ENCODE assay signal across 12 cellular contexts in genomic region chr9:84694248-84694647, GRCh38. TPM values are rescaled to one million over a fixed set of nuclear protein-coding genes. Genes with fewer than 3 reads are reported as not detected.
DNase-seq lines count a peak whose midpoint lies in the region; ATAC-seq lines count a peak whose summit lies in the region.
"Had no signal": no experiment of that assay in that cellular context is flagged by ENCODE, and none has a peak within 500 bp of the region (broad histone marks: within the 10 kb centered on the region; RNA-seq: fewer than 3 reads in every experiment).

No MANE protein-coding gene starts in this region.

- intact Hi-C loops in activated T-helper 1 cell treated with anti-CD3 and anti-CD28 coated beads, Interleukin-12 subunit alpha, Interleukin-12 subunit beta, Interleukin-2, Interleukin-4 antibody, amounts not matched to agents 30 ng/mL and 10 ng/mL and 1 ng/mL, durations not matched to agents 14 hours and 24 hours and 36 hours (cut with micrococcal nuclease): no loop called here
- intact Hi-C loops in left colon (cut with DNase I, micrococcal nuclease): no loop called here

- no peaks in the 10 kb centered on the region for H3K9me3 Mint-ChIP-seq in activated T-helper 1 cell treated with anti-CD3 and anti-CD28 coated beads, Interleukin-12 subunit alpha, Interleukin-12 subunit beta, Interleukin-2, Interleukin-4 antibody, amounts not matched to agents 30 ng/mL and 10 ng/mL and 1 ng/mL, durations not matched to agents 14 hours and 24 hours and 36 hours
- H3K9me3 Mint-ChIP-seq in naive thymus-derived CD8-positive, alpha-beta T cell: no peaks in the 10 kb centered on the region
- H3K9me3 Mint-ChIP-seq: CD4-positive, alpha-beta T cell had no signal

- ATAC-seq in GM18519 (IDR thresholded peaks at IDR 0.05; ENCODE audit: low FRiP score, unreplicated experiment): peak; percentile 85
- peak; percentile 76 for ATAC-seq in GM21381 (IDR thresholded peaks at IDR 0.05; ENCODE audit: unreplicated experiment)
- peak; percentile 55 for ATAC-seq in HG03039 (IDR thresholded peaks at IDR 0.05; ENCODE audit: unreplicated experiment)
- no peak for ATAC-seq in left colon
- no peak for ATAC-seq in naive thymus-derived CD8-positive, alpha-beta T cell

- POLR2A ChIA-PET in naive thymus-derived CD8-positive, alpha-beta T cell (lab: Charles Lee): no interaction called here

- DNase-seq in activated T-helper 1 cell treated with anti-CD3 and anti-CD28 coated beads, Interleukin-12 subunit alpha, Interleukin-12 subunit beta, Interleukin-2, Interleukin-4 antibody, amounts not matched to agents 30 ng/mL and 10 ng/mL and 1 ng/mL, durations not matched to agents 14 hours and 24 hours and 36 hours (ENCODE audit: low spot score): no peak
- no peak for DNase-seq in HK-2 (ENCODE audit: unreplicated experiment)
- DNase-seq in left colon: no peak
- no peak for DNase-seq in HPDE6-E6E7 (ENCODE audit: extremely low spot score)
- no peak for DNase-seq in naive thymus-derived CD8-positive, alpha-beta T cell
- DNase-seq: CD4-positive, alpha-beta T cell; NCI-H226; posterior cingulate gyrus; uterus had no signal

- H3K36me3 Mint-ChIP-seq in activated T-helper 1 cell treated with anti-CD3 and anti-CD28 coated beads, Interleukin-12 subunit alpha, Interleukin-12 subunit beta, Interleukin-2, Interleukin-4 antibody, amounts not matched to agents 30 ng/mL and 10 ng/mL and 1 ng/mL, durations not matched to agents 14 hours and 24 hours and 36 hours (ENCODE audit: low read depth): no peaks in the 10 kb centered on the region
- H3K36me3 Mint-ChIP-seq in naive thymus-derived CD8-positive, alpha-beta T cell: no peaks in the 10 kb centered on the region

- peaks cover 13% of the 10 kb centered on the region for H3K4me1 Mint-ChIP-seq in activated T-helper 1 cell treated with anti-CD3 and anti-CD28 coated beads, Interleukin-12 subunit alpha, Interleukin-12 subunit beta, Interleukin-2, Interleukin-4 antibody, amounts not matched to agents 30 ng/mL and 10 ng/mL and 1 ng/mL, durations not matched to agents 14 hours and 24 hours and 36 hours (ENCODE audit: low read depth)
- H3K4me1 Mint-ChIP-seq in naive thymus-derived CD8-positive, alpha-beta T cell: no peaks in the 10 kb centered on the region

- H3K4me3 Mint-ChIP-seq in activated T-helper 1 cell treated with anti-CD3 and anti-CD28 coated beads, Interleukin-12 subunit alpha, Interleukin-12 subunit beta, Interleukin-2, Interleukin-4 antibody, amounts not matched to agents 30 ng/mL and 10 ng/mL and 1 ng/mL, durations not matched to agents 14 hours and 24 hours and 36 hours: peak overlapping the region; percentile 12
- no peak overlapping the region for H3K4me3 Mint-ChIP-seq in naive thymus-derived CD8-positive, alpha-beta T cell
- H3K4me3 Mint-ChIP-seq: CD4-positive, alpha-beta T cell had no signal

- peaks cover 4% of the 10 kb centered on the region for H3K27me3 Mint-ChIP-seq in activated T-helper 1 cell treated with anti-CD3 and anti-CD28 coated beads, Interleukin-12 subunit alpha, Interleukin-12 subunit beta, Interleukin-2, Interleukin-4 antibody, amounts not matched to agents 30 ng/mL and 10 ng/mL and 1 ng/mL, durations not matched to agents 14 hours and 24 hours and 36 hours (ENCODE audit: insufficient read depth)
- H3K27me3 Mint-ChIP-seq in naive thymus-derived CD8-positive, alpha-beta T cell: peaks cover 0 to 16% (median 1%) of the 10 kb centered on the region in 5 donors
- H3K27me3 Mint-ChIP-seq: CD4-positive, alpha-beta T cell had no signal

- no peak overlapping the region for H3K27ac Mint-ChIP-seq in activated T-helper 1 cell treated with anti-CD3 and anti-CD28 coated beads, Interleukin-12 subunit alpha, Interleukin-12 subunit beta, Interleukin-2, Interleukin-4 antibody, amounts not matched to agents 30 ng/mL and 10 ng/mL and 1 ng/mL, durations not matched to agents 14 hours and 24 hours and 36 hours
- H3K27ac Mint-ChIP-seq in naive thymus-derived CD8-positive, alpha-beta T cell: no peak overlapping the region
- H3K27ac Mint-ChIP-seq: CD4-positive, alpha-beta T cell had no signal

RNA-seq across cellular contexts. Expression of gene NTRK2, which starts 24.7 kb away (rescaled TPM):
- 2.9 TPM in 2 replicates for total RNA-seq in activated T-helper 1 cell treated with anti-CD3 and anti-CD28 coated beads, Interleukin-12 subunit alpha, Interleukin-12 subunit beta, Interleukin-2, Interleukin-4 antibody, amounts not matched to agents 30 ng/mL and 10 ng/mL and 1 ng/mL, durations not matched to agents 14 hours and 24 hours and 36 hours
- 1 to 10 TPM; 2.5 to 5.7 TPM for total RNA-seq in left colon
- not detected for total RNA-seq in naive thymus-derived CD8-positive, alpha-beta T cell
- not detected for polyA plus RNA-seq in naive thymus-derived CD8-positive, alpha-beta T cell

Comparison
In these comparisons a context has a peak if more than half of its experiments do, and no peak if none do; other contexts are left out.
1. ATAC-seq: peak in GM18519 (single experiment), GM21381 (single experiment) and HG03039 (single experiment); none in left colon (single experiment) and naive thymus-derived CD8-positive, alpha-beta T cell (0 of 2).